Comparison of ENCODE assay signal across 15 cellular contexts in the genomic region with DNA sequence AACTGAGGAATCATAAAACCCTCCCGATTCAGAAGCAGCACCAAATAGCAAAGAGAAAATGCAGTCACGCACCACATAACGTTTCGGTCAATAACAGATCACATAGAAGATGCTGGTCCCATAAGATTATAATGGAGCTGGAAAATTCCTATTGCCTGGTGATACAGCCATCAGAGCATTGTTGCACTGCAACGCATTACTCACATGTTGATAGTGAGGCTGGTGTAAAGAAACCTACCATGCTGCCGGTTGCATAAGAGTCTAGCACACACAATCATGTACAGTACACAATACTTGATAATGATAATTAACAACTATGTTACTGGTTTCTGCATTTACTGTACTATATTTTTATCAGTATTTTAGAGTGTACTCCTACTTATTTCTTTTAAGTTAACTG. TPM values are rescaled to one million over a fixed set of nuclear protein-coding genes. Genes with fewer than 3 reads are reported as not detected.
DNase-seq lines count a peak whose midpoint lies in the region; ATAC-seq and TF ChIP-seq lines count a peak whose summit lies in the region.
"Had no signal": no experiment of that assay in that cellular context is flagged by ENCODE, and none has a peak within 500 bp of the region (broad histone marks: within the 10 kb centered on the region; RNA-seq: fewer than 3 reads in every experiment).

No MANE protein-coding gene starts in this region.

- POLR2A ChIA-PET in IMR-90 (lab: Charles Lee; ENCODE audit: unreplicated experiment), result no interaction called here

- H3K23ac ChIP-seq in IMR-90 (ENCODE audit: low read depth, low read length), result no peak overlapping the region

- no peak overlapping the region for H3K4ac ChIP-seq in IMR-90 (ENCODE audit: low read depth, low read length)

- intact Hi-C loops in IMR-90 (cut with micrococcal nuclease), result no loop called here

- DNase-seq in IMR-90 (peak; percentile 21), fibroblast of lung (ENCODE audit: low read depth in 2 of 2) (no peak), islet precursor cell (peak; percentile 17), smooth muscle cell (lab: John Stamatoyannopoulos, UW; ENCODE audit: unreplicated experiment) (no peak), T1000 (lab: John Stamatoyannopoulos, UW) (no peak), NCI-H82 (lab: John Stamatoyannopoulos, UW) (no peak)
- DNase-seq in effector memory CD4-positive, alpha-beta T cell, result no peak
- DNase-seq: CD8-positive, alpha-beta T cell; COR-L47; DND-41; GDM1; GOT3 had no signal

- no peak overlapping the region for H4K5ac ChIP-seq in IMR-90 (ENCODE audit: low read depth, low read length)

- H3K27ac ChIP-seq in IMR-90 (ENCODE audit: insufficient read depth, low read length) (no peak overlapping the region), fibroblast of lung (ENCODE audit: insufficient read depth, low read length) (peak overlapping the region; percentile 34), smooth muscle cell (ENCODE audit: low read depth) (peak overlapping the region; percentile 40)
- no peak overlapping the region for H3K27ac ChIP-seq in effector memory CD4-positive, alpha-beta T cell (ENCODE audit: insufficient read depth, low read length, poor library complexity, severe bottlenecking)
- H3K27ac ChIP-seq: A549, HL-60 had no signal

- H3K4me1 ChIP-seq in IMR-90 (ENCODE audit: control insufficient read depth, insufficient read depth, low read length) (peaks cover 4% of the 10 kb centered on the region), fibroblast of lung (ENCODE audit: control insufficient read depth, extremely low read depth, insufficient read depth, low read length) (peaks cover 18% of the 10 kb centered on the region), smooth muscle cell (ENCODE audit: low read depth) (peaks cover 5% of the 10 kb centered on the region)
- no peaks in the 10 kb centered on the region for H3K4me1 ChIP-seq in effector memory CD4-positive, alpha-beta T cell (ENCODE audit: control insufficient read depth, insufficient read depth, low read length, poor library complexity, severe bottlenecking)
- H3K4me1 ChIP-seq: A549, HAP-1 had no signal

- H2BK20ac ChIP-seq in IMR-90 (ENCODE audit: low read depth, low read length), result no peak overlapping the region

- no peak overlapping the region for H2AK5ac ChIP-seq in IMR-90 (ENCODE audit: low read depth, low read length)

- in situ Hi-C loops in IMR-90 (cut with MboI; ENCODE audit: low sequenced_read_pairs), result no loop called here

- no peak overlapping the region for H4K91ac ChIP-seq in IMR-90 (ENCODE audit: insufficient read depth, low read depth, low read length)

- CTCF ChIA-PET in IMR-90 (lab: Yijun Ruan, JAX), result no interaction called here

- no peak overlapping the region for H2AK9ac ChIP-seq in IMR-90 (replicated peaks; ENCODE audit: low read depth, low read length, poor library complexity)

- no peak overlapping the region for H2BK15ac ChIP-seq in IMR-90 (ENCODE audit: low read depth, low read length)

- H3K14ac ChIP-seq in IMR-90 (replicated peaks; ENCODE audit: low read depth, low read length), result no peak overlapping the region

- H3K9ac ChIP-seq in IMR-90 (ENCODE audit: low read depth, low read length), result no peak overlapping the region
- no peak overlapping the region for H3K9ac ChIP-seq in fibroblast of lung (ENCODE audit: insufficient read depth, low read length)
- H3K9ac ChIP-seq in smooth muscle cell (ENCODE audit: low read depth), result no peak overlapping the region

- H3K9me1 ChIP-seq in IMR-90 (ENCODE audit: insufficient read depth, low read length), result peaks cover 13% of the 10 kb centered on the region

- no peak overlapping the region for H4K8ac ChIP-seq in IMR-90 (ENCODE audit: low read depth in 2 of 2, low read length in 2 of 2)

- no peak for TF ChIP-seq POLR2A in IMR-90 (IDR thresholded peaks at IDR 0.05; ENCODE audit: low read depth, low read length)

- H4K20me1 ChIP-seq in IMR-90 (ENCODE audit: insufficient read depth, low read length), result peaks cover 9% of the 10 kb centered on the region; the same call in 1 of the 2 replicates
- H4K20me1 ChIP-seq in fibroblast of lung (ENCODE audit: control insufficient read depth, extremely low read depth, insufficient read depth, low read length), result no peaks in the 10 kb centered on the region
- peaks cover 99% of the 10 kb centered on the region for H4K20me1 ChIP-seq in smooth muscle cell (ENCODE audit: low read depth)

- TF ChIP-seq RAD21 in IMR-90 (IDR thresholded peaks at IDR 0.05; ENCODE audit: low read length), result no peak

- H3K4me2 ChIP-seq in IMR-90 (ENCODE audit: low read depth, low read length), result no peak overlapping the region
- no peak overlapping the region for H3K4me2 ChIP-seq in fibroblast of lung (ENCODE audit: extremely low read depth, insufficient read depth, low read length)
- no peak overlapping the region for H3K4me2 ChIP-seq in smooth muscle cell
- H3K4me2 ChIP-seq: A549 had no signal

- no peaks in the 10 kb centered on the region for H3K27me3 ChIP-seq in IMR-90 (ENCODE audit: control insufficient read depth, insufficient read depth, low read length)
- no peaks in the 10 kb centered on the region for H3K27me3 ChIP-seq in fibroblast of lung (ENCODE audit: control insufficient read depth, insufficient read depth, low read length)
- H3K27me3 ChIP-seq in smooth muscle cell (ENCODE audit: low read depth), result no peaks in the 10 kb centered on the region
- H3K27me3 ChIP-seq in effector memory CD4-positive, alpha-beta T cell (replicated peaks; ENCODE audit: control insufficient read depth, insufficient read depth, low read length, poor library complexity, severe bottlenecking), result no peaks in the 10 kb centered on the region

- WGBS in IMR-90 (ENCODE audit: extremely low coverage in 2 of 2, insufficient read length in 1 of 2), 2 experiments, result no CpG with 5 or more reads among the region's 6 CpGs
- whole genome bisulfite sequencing in smooth muscle cell (ENCODE audit: low lambda C conversion rate), result 74% methylated on average over 6 of the region's 6 CpGs

- BruUV-seq in IMR-90 (replicated peaks; lab: Mats Ljungman, UMichigan), result no TSS peak

- no peak overlapping the region for H2BK5ac ChIP-seq in IMR-90 (ENCODE audit: low read depth, low read length, poor library complexity, severe bottlenecking)

- H3K56ac ChIP-seq in IMR-90 (ENCODE audit: extremely low read depth, insufficient read depth, low read length), result no peak overlapping the region

- H3K79me2 ChIP-seq in fibroblast of lung (ENCODE audit: control insufficient read depth, insufficient read depth, low read length), result peaks cover 65% of the 10 kb centered on the region
- peaks cover 98% of the 10 kb centered on the region for H3K79me2 ChIP-seq in smooth muscle cell (ENCODE audit: low read depth)

- H3F3A ChIP-seq in smooth muscle cell (ENCODE audit: low read depth), result peaks cover 3% of the 10 kb centered on the region

- TF ChIP-seq CTCF in IMR-90 (conservative IDR thresholded peaks at IDR 0.05; ENCODE audit: low read depth, low read length) (no peak), fibroblast of lung (conservative IDR thresholded peaks at IDR 0.05 in 1 of 2, IDR thresholded peaks at IDR 0.05 in 1 of 2; ENCODE audit: low read depth in 1 of 2, low read length in 2 of 2) (no peak), smooth muscle cell (IDR thresholded peaks at IDR 0.05; ENCODE audit: borderline replicate concordance, insufficient read depth, poor library complexity, severe bottlenecking) (no peak)

- H2AFZ ChIP-seq in IMR-90 (replicated peaks; ENCODE audit: low read length, poor library complexity) (no peak overlapping the region), fibroblast of lung (ENCODE audit: low read length) (no peak overlapping the region), smooth muscle cell (ENCODE audit: low read depth) (no peak overlapping the region)

- no peak overlapping the region for H3K4me3 ChIP-seq in IMR-90 (ENCODE audit: insufficient read depth, low read depth, low read length)
- H3K4me3 ChIP-seq in fibroblast of lung (replicated peaks in 1 of 4; ENCODE audit: control extremely low read depth in 1 of 4, insufficient read depth in 1 of 4, low read depth in 3 of 4, low read length in 4 of 4), result no peak overlapping the region
- no peak overlapping the region for H3K4me3 ChIP-seq in smooth muscle cell
- no peak overlapping the region for H3K4me3 ChIP-seq in effector memory CD4-positive, alpha-beta T cell (ENCODE audit: insufficient read depth, low read depth, low read length, poor library complexity, severe bottlenecking)
- H3K4me3 ChIP-seq: A549, HAP-1 had no signal

- H2BK120ac ChIP-seq in IMR-90 (ENCODE audit: low read depth, low read length), result no peak overlapping the region

- H3K36me3 ChIP-seq in IMR-90 (ENCODE audit: control insufficient read depth, insufficient read depth, low read length) (0 out of 2 replicates have a peak, but pooled peaks cover 5% of the 10 kb centered on the region), fibroblast of lung (ENCODE audit: control insufficient read depth, insufficient read depth, low read length) (peaks cover 3% of the 10 kb centered on the region), smooth muscle cell (ENCODE audit: low read depth) (no peaks in the 10 kb centered on the region)
- H3K36me3 ChIP-seq in effector memory CD4-positive, alpha-beta T cell (ENCODE audit: control insufficient read depth, insufficient read depth, low read length), result no peaks in the 10 kb centered on the region
- H3K36me3 ChIP-seq: HAP-1 had no signal

- H3K79me1 ChIP-seq in IMR-90 (ENCODE audit: low read depth in 1 of 2, low read length in 2 of 2), result peaks cover 30 to 73% of the 10 kb centered on the region in 2 experiments

- H3K18ac ChIP-seq in IMR-90 (ENCODE audit: low read depth, low read length), result no peak overlapping the region

- ATAC-seq in IMR-90 (ENCODE audit: low read depth), result no peak
- ATAC-seq: A549; CD8-positive, alpha-beta T cell had no signal

- H3K9me3 ChIP-seq in IMR-90 (ENCODE audit: control insufficient read depth, insufficient read depth, low read length) (no peaks in the 10 kb centered on the region), fibroblast of lung (ENCODE audit: control insufficient read depth, insufficient read depth, low read depth, low read length) (no peaks in the 10 kb centered on the region), smooth muscle cell (replicated peaks; ENCODE audit: low read depth) (no peaks in the 10 kb centered on the region)
- no peaks in the 10 kb centered on the region for H3K9me3 ChIP-seq in effector memory CD4-positive, alpha-beta T cell (ENCODE audit: control insufficient read depth, low read length)
- H3K9me3 ChIP-seq: A549, HAP-1 had no signal

- dilution Hi-C loops in IMR-90 (cut with HindIII; ENCODE audit: low sequenced_read_pairs, unreplicated experiment), result no loop called here

TF ChIP-seq in IMR-90, 13 proteins besides CTCF, POLR2A, EP300 and RAD21 (continues in another document):
- TF ChIP-seq CEBPB (IDR thresholded peaks at IDR 0.05; ENCODE audit: low read depth, low read length), result peak; percentile 19; the same call in 1 of the 2 replicates

RNA-seq across cellular contexts. Expression of a gene that starts 32.5 kb away (rescaled TPM):
- total RNA-seq in IMR-90 (2012; rRNA removed) (18.5 and 18.9 TPM in 2 replicates), fibroblast of lung (15.2 and 24.4 TPM in 2 replicates), smooth muscle cell (56.6 and 57.3 TPM in 2 replicates)
- polyA plus RNA-seq in IMR-90 (2012; rRNA removed) (7.5 and 8.3 TPM in 2 replicates), fibroblast of lung (18.3 and 20.0 TPM in 2 replicates), smooth muscle cell (9.9 and 10.6 TPM in 2 replicates)
- polyA plus RNA-seq in IMR-90 (2012; cell fraction: cytosol; rRNA removed), result 3.1 and 9.0 TPM in 2 replicates
- 5.7 and 10.6 TPM in 2 replicates for polyA plus RNA-seq in IMR-90 (2012; cell fraction: nucleus; rRNA removed; ENCODE audit: low replicate concordance)
- polyA plus RNA-seq in fibroblast of lung (2012), result 10.3 and 11.2 TPM in 2 replicates
- 74.0 and 127 TPM in 2 replicates for polyA minus RNA-seq in fibroblast of lung (ENCODE audit: low replicate concordance)

Comparison
In these comparisons a context has a peak if more than half of its experiments do, and no peak if none do; other contexts are left out.
1. DNase-seq: peak in IMR-90 (single experiment) and islet precursor cell (single experiment); none in fibroblast of lung (0 of 2), smooth muscle cell (single experiment), T1000 (single experiment), effector memory CD4-positive, alpha-beta T cell (0 of 3) and NCI-H82 (single experiment).
2. H3K27ac ChIP-seq: peak in fibroblast of lung (single experiment) and smooth muscle cell (single experiment); none in IMR-90 (single experiment) and effector memory CD4-positive, alpha-beta T cell (single experiment).